22 cellular contexts compared by ENCODE assay signal in genomic region chr11:124101722-124102121, GRCh38.
"Had no signal": no experiment of that assay in that cellular context is flagged by ENCODE, and none has a peak within 500 bp of the region (broad histone marks: within the 10 kb centered on the region; RNA-seq: fewer than 3 reads in every experiment).

No MANE protein-coding gene starts in this region.

- H3K27ac Mint-ChIP-seq: activated CD4-positive, alpha-beta memory T cell treated with anti-CD3 and anti-CD28 coated beads, Interleukin-2, amount 10 ng/mL, durations not matched to agents 7 days and 5 days; activated CD4-positive, alpha-beta T cell treated with anti-CD3 and anti-CD28 coated beads for 36 hours; activated naive CD4-positive, alpha-beta T cell treated with anti-CD3 and anti-CD28 coated beads, Interleukin-2, amount 10 ng/mL, durations not matched to agents 7 days and 5 days; activated naive CD8-positive, alpha-beta T cell treated with anti-CD3 and anti-CD28 coated beads for 36 hours; activated T-cell treated with anti-CD3 and anti-CD28 coated beads, Interleukin-2, amount 50 U/mL, for 72 hours; activated T-helper 2 cell treated with anti-CD3 and anti-CD28 coated beads, Interferon-gamma antibody, Interleukin-2, Interleukin-4, amounts not matched to agents 10 μg/mL and 5 μg/mL and 100 μg/mL, durations not matched to agents 14 hours and 24 hours and 36 hours; T-cell had no signal

- H3K4me1 Mint-ChIP-seq: activated CD4-positive, alpha-beta memory T cell treated with anti-CD3 and anti-CD28 coated beads, Interleukin-2, amount 10 ng/mL, durations not matched to agents 7 days and 5 days; activated CD4-positive, alpha-beta T cell treated with anti-CD3 and anti-CD28 coated beads for 36 hours; activated naive CD4-positive, alpha-beta T cell treated with anti-CD3 and anti-CD28 coated beads, Interleukin-2, amount 10 ng/mL, durations not matched to agents 7 days and 5 days; activated naive CD8-positive, alpha-beta T cell treated with anti-CD3 and anti-CD28 coated beads for 36 hours; T-cell had no signal

- H3K36me3 Mint-ChIP-seq: activated naive CD4-positive, alpha-beta T cell treated with anti-CD3 and anti-CD28 coated beads, Interleukin-2, amount 10 ng/mL, durations not matched to agents 7 days and 5 days; activated naive CD8-positive, alpha-beta T cell treated with anti-CD3 and anti-CD28 coated beads for 36 hours; T-cell had no signal

- H3K9me3 Mint-ChIP-seq: activated CD4-positive, alpha-beta memory T cell treated with anti-CD3 and anti-CD28 coated beads, Interleukin-2, amount 10 ng/mL, durations not matched to agents 7 days and 5 days; activated naive CD4-positive, alpha-beta T cell treated with anti-CD3 and anti-CD28 coated beads, Interleukin-2, amount 10 ng/mL, durations not matched to agents 7 days and 5 days; activated naive CD8-positive, alpha-beta T cell treated with anti-CD3 and anti-CD28 coated beads for 36 hours; activated T-cell treated with anti-CD3 and anti-CD28 coated beads, Interleukin-2, amount 50 U/mL, for 72 hours; activated T-helper 2 cell treated with anti-CD3 and anti-CD28 coated beads, Interferon-gamma antibody, Interleukin-2, Interleukin-4, amounts not matched to agents 10 μg/mL and 5 μg/mL and 100 μg/mL, durations not matched to agents 14 hours and 24 hours and 36 hours; T-cell had no signal

- DNase-seq: activated CD4-positive, alpha-beta memory T cell treated with anti-CD3 and anti-CD28 coated beads, Interleukin-2, amount 10 ng/mL, durations not matched to agents 7 days and 5 days; activated CD4-positive, alpha-beta T cell treated with anti-CD3 and anti-CD28 coated beads for 36 hours; activated CD4-positive, alpha-beta T cell treated with anti-CD3 and anti-CD28 coated beads, Interleukin-2, amount 50 U/mL, for 1 hour; activated gamma-delta T cell treated with Interleukin-2 at 50 U/mL for 16 hours; activated naive CD4-positive, alpha-beta T cell treated with anti-CD3 and anti-CD28 coated beads, Interleukin-2, amount 10 ng/mL, durations not matched to agents 7 days and 5 days; activated naive CD8-positive, alpha-beta T cell treated with anti-CD3 and anti-CD28 coated beads for 36 hours; activated T-cell treated with anti-CD3 and anti-CD28 coated beads for 4 hours; activated T-cell treated with anti-CD3 and anti-CD28 coated beads, Interleukin-2, amount 50 U/mL, for 72 hours; brain microvascular endothelial cell; MG63; NCI-H1092; NCI-H1417; NCI-H1930; NCI-H2171 treated with DMSO at 0.1 percent for 48 hours; NCI-H226; NCI-H69; NK-92 treated with Interleukin-12 subunit alpha and Interleukin-12 subunit beta, amount 100 ng/mL, for 24 hours; Peyer's patch; Right ventricle myocardium superior; T-cell; WERI-Rb-1 had no signal

- H3K27me3 Mint-ChIP-seq: activated naive CD4-positive, alpha-beta T cell treated with anti-CD3 and anti-CD28 coated beads, Interleukin-2, amount 10 ng/mL, durations not matched to agents 7 days and 5 days had no signal

- H3K4me3 Mint-ChIP-seq: activated CD4-positive, alpha-beta memory T cell treated with anti-CD3 and anti-CD28 coated beads, Interleukin-2, amount 10 ng/mL, durations not matched to agents 7 days and 5 days; activated CD4-positive, alpha-beta T cell treated with anti-CD3 and anti-CD28 coated beads for 36 hours; activated naive CD4-positive, alpha-beta T cell treated with anti-CD3 and anti-CD28 coated beads, Interleukin-2, amount 10 ng/mL, durations not matched to agents 7 days and 5 days; activated naive CD8-positive, alpha-beta T cell treated with anti-CD3 and anti-CD28 coated beads for 36 hours; activated T-cell treated with anti-CD3 and anti-CD28 coated beads, Interleukin-2, amount 50 U/mL, for 72 hours; T-cell had no signal
